ENCODE assay signal across 14 cellular contexts in genomic region chr5:142492781-142493281, GRCh38.
A peak's percentile ranks its signal among the peaks of the same experiment; 100 is the strongest.
DNase-seq lines count a peak whose midpoint lies in the region; FAIRE-seq and TF ChIP-seq lines count a peak whose summit lies in the region.
"Had no signal": no experiment of that assay in that cellular context is flagged by ENCODE, and none has a peak within 500 bp of the region (broad histone marks: within the 10 kb centered on the region; RNA-seq: fewer than 3 reads in every experiment).

No MANE protein-coding gene starts in this region.

- H3K9ac ChIP-seq in fibroblast of lung (ENCODE audit: insufficient read depth, low read length): no peak overlapping the region

- no peaks in the 10 kb centered on the region for H3K36me3 ChIP-seq in fibroblast of lung (ENCODE audit: control insufficient read depth, insufficient read depth, low read length)
- no peaks in the 10 kb centered on the region for H3K36me3 ChIP-seq in mesodermal cell (ENCODE audit: control insufficient read depth, insufficient read depth, low read length)
- H3K36me3 ChIP-seq in testis (ENCODE audit: low read depth, missing control alignments): no peaks in the 10 kb centered on the region

- intact Hi-C loops in testis (cut with DNase I; ENCODE audit: low total_unique reads): no loop called here
- intact Hi-C loops in MCF 10A (cut with micrococcal nuclease): no loop called here

- H3K27ac Mint-ChIP-seq in MCF 10A (ENCODE audit: low read depth, unreplicated experiment): no peak overlapping the region

- FAIRE-seq in D721Med (lab: Jason Lieb, UNC): no peak
- FAIRE-seq: frontal cortex had no signal

- H4K20me1 ChIP-seq in fibroblast of lung (ENCODE audit: control insufficient read depth, extremely low read depth, insufficient read depth, low read length): no peaks in the 10 kb centered on the region

- no peaks in the 10 kb centered on the region for H3K36me3 Mint-ChIP-seq in MCF 10A (ENCODE audit: insufficient read depth, unreplicated experiment)

- no peak for TF ChIP-seq POLR2A in testis (IDR thresholded peaks at IDR 0.05)

- CTCF ChIA-PET in MCF 10A (lab: Yijun Ruan, JAX): interaction anchor here (0.6 to 0.7 kb wide), 4 partner anchors 27 to 608 kb away, joined by 3 read pairs; no protein-coding TSS in a partner anchor

- peak; percentile 65 for DNase-seq in RPMI7951 (ENCODE audit: low read depth)
- peak; percentile 39 to 82 for DNase-seq in fibroblast of lung (ENCODE audit: low read depth in 2 of 2)
- peak; percentile 16 for DNase-seq in testis
- DNase-seq in D721Med (ENCODE audit: insufficient read length, low spot score): no peak
- DNase-seq in KG1 (lab: John Stamatoyannopoulos, UW): no peak
- DNase-seq in MCF 10A (ENCODE audit: unreplicated experiment): no peak
- DNase-seq in activated CD4-positive, alpha-beta T cell treated with anti-CD3 and anti-CD28 coated beads for 4 hours: no peak
- DNase-seq: left cardiac atrium; NCI-H1417 treated with DMSO at 0.1 percent for 48 hours; stimulated activated CD4-positive, alpha-beta T cell treated with anti-CD3 and anti-CD28 coated beads, Interleukin-4, amount 100 ng/mL, for 1 hour; stimulated activated naive CD4-positive, alpha-beta T cell had no signal

- no peak overlapping the region for H3K4me3 Mint-ChIP-seq in MCF 10A (ENCODE audit: unreplicated experiment)
- H3K4me3 Mint-ChIP-seq: central memory CD8-positive, alpha-beta T cell had no signal

- peak overlapping the region; percentile 85 for H3K4me2 ChIP-seq in fibroblast of lung (ENCODE audit: extremely low read depth, insufficient read depth, low read length)

- no peaks in the 10 kb centered on the region for H3K27me3 Mint-ChIP-seq in MCF 10A (ENCODE audit: insufficient read depth, unreplicated experiment)

- TF ChIP-seq CTCF in fibroblast of lung (conservative IDR thresholded peaks at IDR 0.05 in 1 of 2, IDR thresholded peaks at IDR 0.05 in 1 of 2; ENCODE audit: low read depth in 1 of 2, low read length in 2 of 2) (no peak), testis (IDR thresholded peaks at IDR 0.05) (no peak), D721Med (IDR thresholded peaks at IDR 0.05; ENCODE audit: insufficient read depth, missing control alignments) (no peak), MCF 10A (IDR thresholded peaks at IDR 0.05; ENCODE audit: unreplicated experiment) (no peak)

- H3K4me1 ChIP-seq in fibroblast of lung (ENCODE audit: control insufficient read depth, extremely low read depth, insufficient read depth, low read length): peaks cover 3% of the 10 kb centered on the region
- peaks cover 22% of the 10 kb centered on the region for H3K4me1 ChIP-seq in mesodermal cell (ENCODE audit: control insufficient read depth, insufficient read depth, low read length, poor library complexity, severe bottlenecking)
- H3K4me1 ChIP-seq in testis: no peaks in the 10 kb centered on the region

- H3K9me3 ChIP-seq in fibroblast of lung (ENCODE audit: control insufficient read depth, insufficient read depth, low read depth, low read length) (no peaks in the 10 kb centered on the region), mesodermal cell (ENCODE audit: control insufficient read depth, low read length) (no peaks in the 10 kb centered on the region), testis (no peaks in the 10 kb centered on the region)

- H3K27me3 ChIP-seq in fibroblast of lung (ENCODE audit: control insufficient read depth, insufficient read depth, low read length): no peaks in the 10 kb centered on the region
- H3K27me3 ChIP-seq in testis: no peaks in the 10 kb centered on the region

- H3K4me3 ChIP-seq in fibroblast of lung (replicated peaks in 1 of 4; ENCODE audit: control extremely low read depth in 1 of 4, insufficient read depth in 1 of 4, low read depth in 3 of 4, low read length in 4 of 4): peak overlapping the region in 2 of 4 experiments; percentile 21 to 23
- H3K4me3 ChIP-seq in mesodermal cell (ENCODE audit: extremely low read depth, insufficient read depth, low read length, poor library complexity, severe bottlenecking): no peak overlapping the region
- no peak overlapping the region for H3K4me3 ChIP-seq in testis

- WGBS in mesodermal cell (ENCODE audit: insufficient coverage in 2 of 2), 2 experiments: 76 to 94% methylated on average over 3 of the region's 6 CpGs
- 21 to 36% methylated on average over 6 of the region's 6 CpGs for WGBS in testis, 2 donors

- H3K9me3 Mint-ChIP-seq in MCF 10A (ENCODE audit: unreplicated experiment): no peaks in the 10 kb centered on the region
- H3K9me3 Mint-ChIP-seq: central memory CD8-positive, alpha-beta T cell had no signal

- POLR2A ChIA-PET in MCF 10A (lab: Yijun Ruan, JAX): interaction anchor here (0.6 to 1.2 kb wide), 4 partner anchors 9 to 231 kb away, joined by 3 to 5 read pairs (median 4); no protein-coding TSS in a partner anchor

- peak overlapping the region; percentile 72 for H2AFZ ChIP-seq in fibroblast of lung (ENCODE audit: low read length)

- no peaks in the 10 kb centered on the region for H3K79me2 ChIP-seq in fibroblast of lung (ENCODE audit: control insufficient read depth, insufficient read depth, low read length)

- BruUV-seq in MCF 10A (replicated peaks; lab: Mats Ljungman, UMichigan): no TSS peak

- H3K27ac ChIP-seq in fibroblast of lung (ENCODE audit: insufficient read depth, low read length) (peak overlapping the region; percentile 34), mesodermal cell (ENCODE audit: low read depth, low read length, severe bottlenecking) (peak overlapping the region; percentile 33), testis (peak overlapping the region in 1 of 2 donors; percentile 59)

- H3K4me1 Mint-ChIP-seq in MCF 10A (ENCODE audit: insufficient read depth, unreplicated experiment): no peaks in the 10 kb centered on the region
- H3K4me1 Mint-ChIP-seq: central memory CD8-positive, alpha-beta T cell had no signal

Comparison
In these comparisons a context has a peak if more than half of its experiments do, and no peak if none do; other contexts are left out.
1. DNase-seq: peak in RPMI7951 (single experiment), fibroblast of lung (2 of 2) and testis (single experiment); none in D721Med (single experiment), KG1 (single experiment), MCF 10A (single experiment) and activated CD4-positive, alpha-beta T cell treated with anti-CD3 and anti-CD28 coated beads for 4 hours (0 of 2).